ENCODE assay signal across 12 cellular contexts in genomic region chr5:179267071-179267670, GRCh38.
DNase-seq lines count a peak whose midpoint lies in the region; ATAC-seq and TF ChIP-seq lines count a peak whose summit lies in the region.
"Had no signal": no experiment of that assay in that cellular context is flagged by ENCODE, and none has a peak within 500 bp of the region (broad histone marks: within the 10 kb centered on the region; RNA-seq: fewer than 3 reads in every experiment).

No MANE protein-coding gene starts in this region.

- H3K9me3 ChIP-seq in GM23248 (ENCODE audit: low read depth) (no peaks in the 10 kb centered on the region), hepatocyte (ENCODE audit: low read depth) (no peaks in the 10 kb centered on the region)
- H3K9me3 ChIP-seq: Caco-2 had no signal

- H3K79me2 ChIP-seq in GM23248 (ENCODE audit: insufficient read depth), result peaks cover 69% of the 10 kb centered on the region
- H3K79me2 ChIP-seq in hepatocyte, result no peaks in the 10 kb centered on the region

- peaks cover 9% of the 10 kb centered on the region for H3K4me1 Mint-ChIP-seq in WTC11

- H3K4me3 Mint-ChIP-seq in WTC11, result no peak overlapping the region

- H3K27me3 Mint-ChIP-seq in WTC11 (ENCODE audit: low read depth), result no peaks in the 10 kb centered on the region

- TF ChIP-seq CTCF in WTC11 (IDR thresholded peaks at IDR 0.05), result no peak
- no peak for TF ChIP-seq CTCF in hepatocyte (IDR thresholded peaks at IDR 0.05; ENCODE audit: poor library complexity)

- H4K20me1 ChIP-seq in GM23248 (ENCODE audit: insufficient read depth) (no peaks in the 10 kb centered on the region), hepatocyte (ENCODE audit: insufficient read depth, poor library complexity, severe bottlenecking) (no peaks in the 10 kb centered on the region)

- H3K36me3 ChIP-seq in GM23248 (ENCODE audit: low read depth) (no peaks in the 10 kb centered on the region), hepatocyte (replicated peaks; ENCODE audit: insufficient read depth, low read depth) (no peaks in the 10 kb centered on the region)

- H3K9me2 ChIP-seq in GM23248 (ENCODE audit: insufficient read depth) (no peaks in the 10 kb centered on the region), hepatocyte (replicated peaks; ENCODE audit: insufficient read depth) (no peaks in the 10 kb centered on the region)

- POLR2A ChIA-PET in WTC11 (lab: Charles Lee), result no interaction called here

- peaks cover 72% of the 10 kb centered on the region for H3K4me1 ChIP-seq in GM23248 (ENCODE audit: insufficient read depth)
- peaks cover 53% of the 10 kb centered on the region for H3K4me1 ChIP-seq in hepatocyte (ENCODE audit: insufficient read depth)

- DNase-seq in GM23248 (peak; percentile 72), WTC11 (ENCODE audit: low spot score) (peak; percentile 13), hepatocyte (ENCODE audit: low spot score) (peak; percentile 3), NCI-H526 treated with DMSO at 0.1 percent for 48 hours (lab: John Stamatoyannopoulos, UW) (no peak), HPDE6-E6E7 (ENCODE audit: extremely low spot score) (no peak)
- DNase-seq: hypothalamus, KG1, PC-3, T-helper 9 cell had no signal

- peak overlapping the region; percentile 68 for H3K4me2 ChIP-seq in GM23248 (ENCODE audit: unreplicated experiment)
- H3K4me2 ChIP-seq in hepatocyte, result no peak overlapping the region

- no peaks in the 10 kb centered on the region for H3K9me3 Mint-ChIP-seq in WTC11

- no peaks in the 10 kb centered on the region for H3K36me3 Mint-ChIP-seq in WTC11

- ATAC-seq in WTC11 (peak; percentile 29; the same call in 1 of the 2 replicates), HG03469 (IDR thresholded peaks at IDR 0.05; ENCODE audit: unreplicated experiment) (no peak)
- ATAC-seq: PC-3 had no signal

- H3K9ac ChIP-seq in GM23248, result peak overlapping the region; percentile 95

- peaks cover 39% of the 10 kb centered on the region for H3F3A ChIP-seq in GM23248 (ENCODE audit: insufficient read depth)

- WGBS in GM23248 (ENCODE audit: low coverage in 1 of 2, low lambda C conversion rate in 2 of 2, missing lambda C conversion rate in 2 of 2), 2 experiments, result 9 to 20% methylated on average over 14 to 15 of the region's 17 CpGs
- WGBS in hepatocyte (ENCODE audit: low lambda C conversion rate, missing lambda C conversion rate), result 90% methylated on average over 17 of the region's 17 CpGs

- in situ Hi-C loops in GM23248 (cut with MboI), result no loop called here

- H3K4me3 ChIP-seq in GM23248, result peak overlapping the region; percentile 25
- no peak overlapping the region for H3K4me3 ChIP-seq in hepatocyte
- no peak overlapping the region for H3K4me3 ChIP-seq in skin epidermis

- H3K27ac ChIP-seq in GM23248 (peak overlapping the region; percentile 100), hepatocyte (no peak overlapping the region), skin epidermis (peak overlapping the region in 13 of 21 experiments; percentile 7 to 74 (median 46))

- H2AFZ ChIP-seq in GM23248, result no peak overlapping the region
- H2AFZ ChIP-seq in hepatocyte, result no peak overlapping the region

- H3K27me3 ChIP-seq in GM23248 (replicated peaks; ENCODE audit: insufficient read depth) (no peaks in the 10 kb centered on the region), hepatocyte (no peaks in the 10 kb centered on the region)

- CTCF ChIA-PET in WTC11 (lab: Charles Lee), result interaction anchor here (0.5 to 1.7 kb wide), 8 partner anchors 10 to 435 kb away, joined by 3 to 8 read pairs (median 3); no protein-coding TSS in a partner anchor

- H3K27ac Mint-ChIP-seq in WTC11, result no peak overlapping the region

TF ChIP-seq in WTC11, 78 proteins besides CTCF, POLR2A, EP300 and RAD21:
- TF ChIP-seq IRF1 (CRISPR knock-in tag; IDR thresholded peaks at IDR 0.05) (no peak), USF2 (CRISPR knock-in tag; IDR thresholded peaks at IDR 0.05) (no peak), ESRRA (CRISPR knock-in tag; IDR thresholded peaks at IDR 0.05; ENCODE audit: borderline replicate concordance) (no peak), ARID4B (CRISPR knock-in tag; IDR thresholded peaks at IDR 0.05; ENCODE audit: borderline replicate concordance) (no peak), NR2C2 (CRISPR knock-in tag; IDR thresholded peaks at IDR 0.05) (no peak), ZNF416 (CRISPR knock-in tag; IDR thresholded peaks at IDR 0.05) (no peak), ZNF263 (CRISPR knock-in tag; IDR thresholded peaks at IDR 0.05; ENCODE audit: low read depth) (no peak), FOXJ3 (CRISPR knock-in tag; IDR thresholded peaks at IDR 0.05; ENCODE audit: borderline replicate concordance) (no peak), MAX (CRISPR knock-in tag; IDR thresholded peaks at IDR 0.05) (no peak), SP1 (CRISPR knock-in tag; conservative IDR thresholded peaks at IDR 0.05) (no peak), NFYB (CRISPR knock-in tag; conservative IDR thresholded peaks at IDR 0.05; ENCODE audit: low read depth) (no peak), PREB (CRISPR knock-in tag; IDR thresholded peaks at IDR 0.05; ENCODE audit: borderline replicate concordance) (no peak), ERG (CRISPR knock-in tag; IDR thresholded peaks at IDR 0.05) (no peak)

Comparison
In these comparisons a context has a peak if more than half of its experiments do, and no peak if none do; other contexts are left out.
1. DNase-seq: peak in GM23248 (single experiment), WTC11 (single experiment) and hepatocyte (single experiment); none in NCI-H526 treated with DMSO at 0.1 percent for 48 hours (single experiment) and HPDE6-E6E7 (single experiment).